Comparison of ENCODE assay signal across 14 cellular contexts in the genomic region with DNA sequence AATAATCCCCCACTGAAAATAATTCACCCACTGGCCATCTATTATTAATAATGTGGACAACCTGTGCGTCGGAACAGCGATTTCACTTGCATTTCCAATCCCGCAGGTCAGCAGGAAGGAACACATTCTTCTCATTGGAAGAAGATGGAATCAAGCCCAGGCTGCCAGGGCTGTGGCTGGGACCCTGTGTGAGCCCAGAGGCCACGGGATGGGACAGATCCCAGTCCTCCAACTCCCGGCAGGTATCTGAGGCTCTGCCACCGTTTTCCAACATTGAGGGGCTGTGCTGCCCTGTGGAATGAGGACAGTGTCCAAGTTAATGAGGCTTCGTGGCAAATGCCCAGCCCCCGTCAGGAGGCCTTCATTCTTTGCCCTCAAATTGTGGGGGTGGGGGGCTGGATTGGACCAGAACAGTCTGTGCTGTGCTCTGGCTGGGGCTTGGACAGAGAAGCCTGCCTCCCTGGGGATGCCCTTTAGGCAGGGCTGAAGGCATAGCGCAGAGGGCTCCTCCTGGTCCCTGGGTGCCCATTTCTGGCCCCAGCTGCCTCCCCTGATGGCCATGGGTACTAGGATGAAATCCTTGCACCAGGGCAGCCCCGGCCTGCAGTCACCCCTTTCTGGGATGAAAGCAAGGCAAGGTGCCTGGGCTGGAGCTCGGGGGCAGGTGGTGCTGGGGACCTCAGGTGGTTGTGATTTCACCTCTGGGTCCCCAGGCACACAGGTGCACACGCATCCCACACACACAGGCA.
DNase-seq lines count a peak whose midpoint lies in the region; ATAC-seq and TF ChIP-seq lines count a peak whose summit lies in the region.
"Had no signal": no experiment of that assay in that cellular context is flagged by ENCODE, and none has a peak within 500 bp of the region (broad histone marks: within the 10 kb centered on the region; RNA-seq: fewer than 3 reads in every experiment).

No MANE protein-coding gene starts in this region.

- H3K27ac ChIP-seq in BLaER1: peak overlapping the region; percentile 87
- no peak overlapping the region for H3K27ac ChIP-seq in IMR-90 (ENCODE audit: insufficient read depth, low read length)
- H3K27ac ChIP-seq in neural progenitor cell: peak overlapping the region; percentile 25
- H3K27ac ChIP-seq in SJCRH30: no peak overlapping the region
- H3K27ac ChIP-seq in CD4-positive, alpha-beta T cell (ENCODE audit: low read depth, low read length): no peak overlapping the region
- H3K27ac ChIP-seq: GM23248 had no signal

- CTCF ChIA-PET in IMR-90 (lab: Yijun Ruan, JAX): no interaction called here
- CTCF ChIA-PET in CD4-positive, alpha-beta T cell (lab: Charles Lee): no interaction called here

- no peak overlapping the region for H3K14ac ChIP-seq in IMR-90 (replicated peaks; ENCODE audit: low read depth, low read length)

- H3K79me1 ChIP-seq in IMR-90 (ENCODE audit: low read depth in 1 of 2, low read length in 2 of 2): no peaks in the 10 kb centered on the region

- no peak overlapping the region for H4K5ac ChIP-seq in IMR-90 (ENCODE audit: low read depth, low read length)

- H3K4me3 ChIP-seq in BLaER1: peak overlapping the region; percentile 23
- no peak overlapping the region for H3K4me3 ChIP-seq in IMR-90 (ENCODE audit: insufficient read depth, low read depth, low read length)
- H3K4me3 ChIP-seq in neural progenitor cell: no peak overlapping the region
- no peak overlapping the region for H3K4me3 ChIP-seq in SJCRH30
- H3K4me3 ChIP-seq: GM23248 had no signal

- H3K9me3 ChIP-seq in BLaER1: no peaks in the 10 kb centered on the region
- H3K9me3 ChIP-seq in IMR-90 (ENCODE audit: control insufficient read depth, insufficient read depth, low read length): peaks cover 32% of the 10 kb centered on the region
- no peaks in the 10 kb centered on the region for H3K9me3 ChIP-seq in neural progenitor cell (ENCODE audit: low read depth)
- no peaks in the 10 kb centered on the region for H3K9me3 ChIP-seq in SJCRH30 (replicated peaks)
- H3K9me3 ChIP-seq in CD4-positive, alpha-beta T cell (ENCODE audit: control insufficient read depth, low read length): no peaks in the 10 kb centered on the region

- H2BK5ac ChIP-seq in IMR-90 (ENCODE audit: low read depth, low read length, poor library complexity, severe bottlenecking): no peak overlapping the region

- peaks cover 4% of the 10 kb centered on the region for H3K27me3 Mint-ChIP-seq in brain
- peaks cover 20% of the 10 kb centered on the region for H3K27me3 Mint-ChIP-seq in neural progenitor cell (ENCODE audit: insufficient read depth, low read depth)
- H3K27me3 Mint-ChIP-seq in CD4-positive, alpha-beta T cell: no peaks in the 10 kb centered on the region

- H4K91ac ChIP-seq in IMR-90 (ENCODE audit: insufficient read depth, low read depth, low read length): no peak overlapping the region

- H3K4me1 Mint-ChIP-seq in brain (peaks cover 44% of the 10 kb centered on the region), neural progenitor cell (peaks cover 7% of the 10 kb centered on the region)
- H3K4me1 Mint-ChIP-seq in CD4-positive, alpha-beta T cell (ENCODE audit: low read depth): no peaks in the 10 kb centered on the region
- H3K4me1 Mint-ChIP-seq: CD4-positive, CD25-positive, alpha-beta regulatory T cell had no signal

- no peak overlapping the region for H3K18ac ChIP-seq in IMR-90 (ENCODE audit: low read depth, low read length)

- no peaks in the 10 kb centered on the region for H3K79me2 ChIP-seq in neural progenitor cell (ENCODE audit: low read depth)

- no peak for ATAC-seq in IMR-90 (ENCODE audit: low read depth)
- no peak for ATAC-seq in CD4-positive, alpha-beta T cell (ENCODE audit: poor library complexity)
- ATAC-seq: HepG2 had no signal

- TF ChIP-seq RAD21 in IMR-90 (IDR thresholded peaks at IDR 0.05; ENCODE audit: low read length): no peak

- no peak overlapping the region for H2BK20ac ChIP-seq in IMR-90 (ENCODE audit: low read depth, low read length)

- H4K8ac ChIP-seq in IMR-90 (ENCODE audit: low read depth in 2 of 2, low read length in 2 of 2): no peak overlapping the region

- H3K4me1 ChIP-seq in BLaER1 (peaks cover 98% of the 10 kb centered on the region), IMR-90 (ENCODE audit: control insufficient read depth, insufficient read depth, low read length) (no peaks in the 10 kb centered on the region), neural progenitor cell (no peaks in the 10 kb centered on the region), SJCRH30 (0 out of 2 replicates have a peak, but pooled peaks cover 2% of the 10 kb centered on the region)
- H3K4me1 ChIP-seq: Caco-2 had no signal

- H3K4me3 Mint-ChIP-seq in brain (no peak overlapping the region), neural progenitor cell (no peak overlapping the region)
- no peak overlapping the region for H3K4me3 Mint-ChIP-seq in CD4-positive, alpha-beta T cell
- H3K4me3 Mint-ChIP-seq: CD4-positive, CD25-positive, alpha-beta regulatory T cell had no signal

- H3K56ac ChIP-seq in IMR-90 (ENCODE audit: extremely low read depth, insufficient read depth, low read length): no peak overlapping the region

- H3K23ac ChIP-seq in IMR-90 (ENCODE audit: low read depth, low read length): no peak overlapping the region

- H3K36me3 Mint-ChIP-seq in brain: no peaks in the 10 kb centered on the region
- H3K36me3 Mint-ChIP-seq in neural progenitor cell: no peaks in the 10 kb centered on the region
- H3K36me3 Mint-ChIP-seq in CD4-positive, alpha-beta T cell (ENCODE audit: low read depth): no peaks in the 10 kb centered on the region
- H3K36me3 Mint-ChIP-seq: CD4-positive, CD25-positive, alpha-beta regulatory T cell had no signal

- no peak for TF ChIP-seq POLR2A in IMR-90 (IDR thresholded peaks at IDR 0.05; ENCODE audit: low read depth, low read length)

- H2BK15ac ChIP-seq in IMR-90 (ENCODE audit: low read depth, low read length): no peak overlapping the region

- no peak overlapping the region for H2AK5ac ChIP-seq in IMR-90 (ENCODE audit: low read depth, low read length)

- intact Hi-C loops in IMR-90 (cut with micrococcal nuclease): no loop called here
- intact Hi-C loops in CD4-positive, alpha-beta T cell (cut with DNase I, micrococcal nuclease): no loop called here

- TF ChIP-seq CTCF in IMR-90 (conservative IDR thresholded peaks at IDR 0.05; ENCODE audit: low read depth, low read length) (no peak), brain (conservative IDR thresholded peaks at IDR 0.05) (no peak), neural progenitor cell (IDR thresholded peaks at IDR 0.05) (no peak)
- TF ChIP-seq CTCF in CD4-positive, alpha-beta T cell (IDR thresholded peaks at IDR 0.05): no peak

- BruUV-seq in IMR-90 (replicated peaks; lab: Mats Ljungman, UMichigan): no TSS peak

- H2AK9ac ChIP-seq in IMR-90 (replicated peaks; ENCODE audit: low read depth, low read length, poor library complexity): peak overlapping the region; percentile 37

- H3K4ac ChIP-seq in IMR-90 (ENCODE audit: low read depth, low read length): no peak overlapping the region

- H3K9me1 ChIP-seq in IMR-90 (ENCODE audit: insufficient read depth, low read length): no peaks in the 10 kb centered on the region

- no peaks in the 10 kb centered on the region for H3K27me3 ChIP-seq in BLaER1
- H3K27me3 ChIP-seq in IMR-90 (ENCODE audit: control insufficient read depth, insufficient read depth, low read length): no peaks in the 10 kb centered on the region
- no peaks in the 10 kb centered on the region for H3K27me3 ChIP-seq in neural progenitor cell
- peaks cover 5% of the 10 kb centered on the region; the same call in 1 of the 2 replicates for H3K27me3 ChIP-seq in SJCRH30
- no peaks in the 10 kb centered on the region for H3K27me3 ChIP-seq in CD4-positive, alpha-beta T cell (ENCODE audit: control insufficient read depth, insufficient read depth, low read length)

- H3K9me3 Mint-ChIP-seq in brain (peaks cover 0 to 9% (median 0%) of the 10 kb centered on the region in 5 experiments), neural progenitor cell (no peaks in the 10 kb centered on the region)
- no peaks in the 10 kb centered on the region for H3K9me3 Mint-ChIP-seq in CD4-positive, alpha-beta T cell

- POLR2A ChIA-PET in IMR-90 (lab: Charles Lee; ENCODE audit: unreplicated experiment): no interaction called here
- POLR2A ChIA-PET in CD4-positive, alpha-beta T cell (lab: Charles Lee): no interaction called here

- H2BK120ac ChIP-seq in IMR-90 (ENCODE audit: low read depth, low read length): no peak overlapping the region

- peak overlapping the region; percentile 96 for H3K4me2 ChIP-seq in BLaER1
- H3K4me2 ChIP-seq in IMR-90 (ENCODE audit: low read depth, low read length): no peak overlapping the region
- no peak overlapping the region for H3K4me2 ChIP-seq in neural progenitor cell

- no peak for DNase-seq in IMR-90
- DNase-seq in neural progenitor cell (ENCODE audit: low spot score): no peak
- no peak for DNase-seq in kidney tubule cell (ENCODE audit: low spot score)
- DNase-seq in SJCRH30: no peak
- no peak for DNase-seq in NCI-H1105 (lab: John Stamatoyannopoulos, UW)
- no peak for DNase-seq in CD4-positive, alpha-beta T cell
- DNase-seq: 8988T; Caco-2; CD4-positive, CD25-positive, alpha-beta regulatory T cell; GM23248; HCEC 1CT had no signal

- H3K36me3 ChIP-seq in BLaER1 (no peaks in the 10 kb centered on the region), IMR-90 (ENCODE audit: control insufficient read depth, insufficient read depth, low read length) (no peaks in the 10 kb centered on the region), neural progenitor cell (no peaks in the 10 kb centered on the region), SJCRH30 (no peaks in the 10 kb centered on the region)

- 66% methylated on average over 4 of the region's 13 CpGs; no CpG with 5 or more reads in 1 of the 2 experiments for WGBS in IMR-90 (ENCODE audit: extremely low coverage in 2 of 2, insufficient read length in 1 of 2), 2 experiments

- dilution Hi-C loops in IMR-90 (cut with HindIII; ENCODE audit: low sequenced_read_pairs, unreplicated experiment): no loop called here

- H2AFZ ChIP-seq in IMR-90 (replicated peaks; ENCODE audit: low read length, poor library complexity) (no peak overlapping the region), neural progenitor cell (replicated peaks) (no peak overlapping the region)
- H2AFZ ChIP-seq: GM23248 had no signal

- peak overlapping the region in 4 of 5 experiments; percentile 32 to 80 (median 69) for H3K27ac Mint-ChIP-seq in brain
- H3K27ac Mint-ChIP-seq in neural progenitor cell: no peak overlapping the region
- no peak overlapping the region for H3K27ac Mint-ChIP-seq in CD4-positive, alpha-beta T cell
- H3K27ac Mint-ChIP-seq: CD4-positive, CD25-positive, alpha-beta regulatory T cell had no signal

- H4K20me1 ChIP-seq in BLaER1: no peaks in the 10 kb centered on the region
- no peaks in the 10 kb centered on the region for H4K20me1 ChIP-seq in IMR-90 (ENCODE audit: insufficient read depth, low read length)
- no peaks in the 10 kb centered on the region for H4K20me1 ChIP-seq in neural progenitor cell (ENCODE audit: low read depth)

- H3K9ac ChIP-seq in BLaER1 (peak overlapping the region; percentile 73), IMR-90 (ENCODE audit: low read depth, low read length) (no peak overlapping the region), neural progenitor cell (no peak overlapping the region)
- H3K9ac ChIP-seq: GM23248 had no signal

- in situ Hi-C loops in IMR-90 (cut with MboI; ENCODE audit: low sequenced_read_pairs): no loop called here

- peaks cover 21% of the 10 kb centered on the region for H3F3A ChIP-seq in neural progenitor cell (ENCODE audit: low read depth)

TF ChIP-seq in IMR-90, 13 proteins besides CTCF, POLR2A, EP300 and RAD21 (continues in another document):
- no peak for TF ChIP-seq BHLHE40 (IDR thresholded peaks at IDR 0.05; ENCODE audit: low read depth, low read length)

Comparison
In these comparisons a context has a peak if more than half of its experiments do, and no peak if none do; other contexts are left out.
1. H3K27ac ChIP-seq: peak in BLaER1 (single experiment) and neural progenitor cell (single experiment); none in IMR-90 (single experiment), SJCRH30 (single experiment) and CD4-positive, alpha-beta T cell (single experiment).
2. H3K27ac Mint-ChIP-seq: peak in brain (4 of 5); none in neural progenitor cell (single experiment) and CD4-positive, alpha-beta T cell (single experiment).